Comparison of ENCODE assay signal across 1 cellular context in the genomic region with DNA sequence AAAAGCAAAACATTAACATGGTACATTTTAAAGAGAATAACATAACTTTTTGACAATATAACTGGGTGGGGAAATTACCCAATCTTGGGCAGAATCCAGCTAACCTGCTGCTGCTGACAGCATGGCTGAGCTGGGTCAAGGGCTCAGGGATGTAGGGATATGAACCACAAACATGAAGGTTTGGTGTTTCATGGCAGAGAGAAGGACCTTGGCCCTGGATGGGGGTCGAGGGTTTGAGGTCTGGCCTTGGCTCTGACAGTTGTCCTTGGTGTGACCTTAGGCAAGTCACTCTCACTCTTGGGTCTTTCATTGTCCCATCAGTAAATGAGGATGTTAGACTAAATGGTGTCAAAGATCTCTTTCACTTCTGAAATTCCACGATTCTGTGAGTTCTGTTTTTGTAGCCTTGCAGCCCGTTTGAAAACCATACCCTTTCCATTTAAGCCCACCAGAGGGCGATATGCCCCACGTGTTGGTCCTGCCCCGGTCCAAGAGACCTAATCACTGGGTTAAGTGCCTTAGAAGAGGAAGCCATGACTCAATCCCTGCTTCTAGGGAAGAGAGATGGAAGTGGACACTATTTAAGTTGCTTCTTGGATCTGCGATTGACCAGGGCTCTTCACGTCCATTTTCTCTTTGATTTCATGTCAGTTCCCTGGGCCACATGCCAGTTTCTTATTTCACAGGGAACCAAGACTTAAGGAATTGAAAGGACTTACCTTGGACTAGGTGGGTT.
TF ChIP-seq lines count a peak whose summit lies in the region.

No MANE protein-coding gene starts in this region.

TF ChIP-seq in H1, 55 proteins besides CTCF, POLR2A, EP300 and RAD21 (continued from another document):
- TF ChIP-seq YY1 (IDR thresholded peaks at IDR 0.05; ENCODE audit: low read depth, low read length) (peak; percentile 81), HDAC2 (IDR thresholded peaks at IDR 0.05; ENCODE audit: borderline replicate concordance in 1 of 2, low read depth in 2 of 2, low read length in 2 of 2) (no peak), TAF7 (optimal IDR thresholded peaks at IDR 0.05; ENCODE audit: borderline replicate concordance, low read depth, low read length) (no peak)
- TF ChIP-seq, protein P1, sequence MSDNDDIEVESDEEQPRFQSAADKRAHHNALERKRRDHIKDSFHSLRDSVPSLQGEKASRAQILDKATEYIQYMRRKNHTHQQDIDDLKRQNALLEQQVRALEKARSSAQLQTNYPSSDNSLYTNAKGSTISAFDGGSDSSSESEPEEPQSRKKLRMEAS (IDR thresholded peaks at IDR 0.05), result peak; percentile 71
